ENCODE assay signal across 20 cellular contexts in genomic region chr2:120037995-120038541, GRCh38.
"Had no signal": no experiment of that assay in that cellular context is flagged by ENCODE, and none has a peak within 500 bp of the region (broad histone marks: within the 10 kb centered on the region; RNA-seq: fewer than 3 reads in every experiment).

No MANE protein-coding gene starts in this region.

- DNase-seq: activated CD4-positive, alpha-beta memory T cell treated with anti-CD3 and anti-CD28 coated beads for 36 hours; activated CD4-positive, alpha-beta T cell treated with anti-CD3 and anti-CD28 coated beads for 48 hours; activated CD4-positive, CD25-positive, alpha-beta regulatory T cell; activated naive CD4-positive, alpha-beta T cell treated with Interleukin-2 at 50 U/mL for 16 hours; activated naive CD8-positive, alpha-beta T cell treated with anti-CD3 and anti-CD28 coated beads for 36 hours; activated T-cell treated with anti-CD3 and anti-CD28 coated beads, Interleukin-2, amount 50 U/mL, for 48 hours; cortex of kidney; gastrocnemius medialis; head of caudate nucleus; lower lobe of right lung; naive B cell; occipital lobe; right lobe of liver; stimulated activated CD4-positive, alpha-beta T cell treated with anti-CD3 and anti-CD28 coated beads, Interleukin-2, amount 100 ng/mL, for 24 hours; stimulated activated naive CD8-positive, alpha-beta T cell treated with anti-CD3 and anti-CD28 coated beads, Interleukin-15, amount 100 ng/mL, for 72 hours; T-helper 17 cell; tibial artery had no signal

- H3K36me3 ChIP-seq: cardiac muscle cell, gastrocnemius medialis, lower lobe of right lung, right lobe of liver, tibial artery had no signal

- H3K27ac ChIP-seq: cardiac muscle cell, gastrocnemius medialis, lower lobe of right lung, right lobe of liver, skin epidermis, tibial artery had no signal

- H3K9me3 ChIP-seq: gastrocnemius medialis, lower lobe of right lung, right lobe of liver, tibial artery had no signal

- H3K4me3 ChIP-seq: cardiac muscle cell, gastrocnemius medialis, lower lobe of right lung, right lobe of liver, skin epidermis, tibial artery had no signal

- ATAC-seq: gastrocnemius medialis; stimulated activated effector memory CD8-positive, alpha-beta T cell treated with anti-CD3 and anti-CD28 coated beads, Interleukin-12 subunit alpha, Interleukin-12 subunit beta, amount 100 ng/mL, for 72 hours; stimulated activated naive CD8-positive, alpha-beta T cell treated with anti-CD3 and anti-CD28 coated beads, Interleukin-15, amount 100 ng/mL, for 72 hours; T-helper 17 cell had no signal

- H3K27me3 ChIP-seq: cardiac muscle cell, gastrocnemius medialis, right lobe of liver, tibial artery had no signal
